In genomic region chr20:60254901-60255411, GRCh38 we compare ENCODE assay signal across 14 cellular contexts.
DNase-seq lines count a peak whose midpoint lies in the region; ATAC-seq and TF ChIP-seq lines count a peak whose summit lies in the region.
"Had no signal": no experiment of that assay in that cellular context is flagged by ENCODE, and none has a peak within 500 bp of the region (broad histone marks: within the 10 kb centered on the region; RNA-seq: fewer than 3 reads in every experiment).

No MANE protein-coding gene starts in this region.

- TF ChIP-seq POLR2A in sigmoid colon (IDR thresholded peaks at IDR 0.05): no peak

- H3K27ac ChIP-seq in sigmoid colon (no peak overlapping the region), coronary artery (no peak overlapping the region)

- H3K4me3 ChIP-seq in sigmoid colon (no peak overlapping the region), coronary artery (no peak overlapping the region)

- WGBS in sigmoid colon, 2 donors: 50 to 64% methylated on average over 6 of the region's 6 CpGs

- no peaks in the 10 kb centered on the region for H3K36me3 Mint-ChIP-seq in brain
- H3K36me3 Mint-ChIP-seq: activated naive CD4-positive, alpha-beta T cell treated with anti-CD3 and anti-CD28 coated beads, Interleukin-2, amount 10 ng/mL, durations not matched to agents 7 days and 5 days; type B pancreatic cell had no signal

- TF ChIP-seq CTCF in brain (conservative IDR thresholded peaks at IDR 0.05): no peak
- TF ChIP-seq CTCF in sigmoid colon (IDR thresholded peaks at IDR 0.05): no peak
- no peak for TF ChIP-seq CTCF in coronary artery (IDR thresholded peaks at IDR 0.05)

- intact Hi-C loops in head of caudate nucleus (cut with DNase I): no loop called here
- intact Hi-C loops in sigmoid colon (cut with DNase I): no loop called here

- no peaks in the 10 kb centered on the region for H3K4me1 ChIP-seq in sigmoid colon

- DNase-seq in DMS153 (lab: John Stamatoyannopoulos, UW) (peak; percentile 11), M059J (ENCODE audit: low read depth) (peak; percentile 98), myocyte (ENCODE audit: low read depth) (peak; percentile 52), head of caudate nucleus (no peak), sigmoid colon (no peak), coronary artery (ENCODE audit: low spot score) (no peak)
- DNase-seq: activated CD4-positive, CD25-positive, alpha-beta regulatory T cell treated with anti-CD3 and anti-CD28 coated beads, Interleukin-2, amount 50 U/mL, for 72 hours; activated naive CD4-positive, alpha-beta T cell treated with anti-CD3 and anti-CD28 coated beads, Interleukin-2, amount 10 ng/mL, durations not matched to agents 7 days and 5 days; kidney; NCI-H1694 treated with DMSO at 0.1 percent for 48 hours; SIG-M5 had no signal

- peaks cover 30% of the 10 kb centered on the region for H3K27me3 Mint-ChIP-seq in brain

- no peaks in the 10 kb centered on the region for H3K9me3 ChIP-seq in sigmoid colon

- no peak for ATAC-seq in GM21447 (IDR thresholded peaks at IDR 0.05; ENCODE audit: unreplicated experiment)

- H3K4me3 Mint-ChIP-seq in brain: no peak overlapping the region
- H3K4me3 Mint-ChIP-seq: activated naive CD4-positive, alpha-beta T cell treated with anti-CD3 and anti-CD28 coated beads, Interleukin-2, amount 10 ng/mL, durations not matched to agents 7 days and 5 days; type B pancreatic cell had no signal

- no peaks in the 10 kb centered on the region for H3K27me3 ChIP-seq in sigmoid colon

- H3K9me3 Mint-ChIP-seq in brain: peaks cover 0 to 2% (median 0%) of the 10 kb centered on the region in 5 experiments
- H3K9me3 Mint-ChIP-seq: activated naive CD4-positive, alpha-beta T cell treated with anti-CD3 and anti-CD28 coated beads, Interleukin-2, amount 10 ng/mL, durations not matched to agents 7 days and 5 days; type B pancreatic cell had no signal

- H3K4me1 Mint-ChIP-seq in brain: peaks cover 28% of the 10 kb centered on the region
- H3K4me1 Mint-ChIP-seq: activated naive CD4-positive, alpha-beta T cell treated with anti-CD3 and anti-CD28 coated beads, Interleukin-2, amount 10 ng/mL, durations not matched to agents 7 days and 5 days had no signal

- H3K27ac Mint-ChIP-seq in brain: peak overlapping the region in 3 of 5 experiments; percentile 17 to 90 (median 80)
- H3K27ac Mint-ChIP-seq: activated naive CD4-positive, alpha-beta T cell treated with anti-CD3 and anti-CD28 coated beads, Interleukin-2, amount 10 ng/mL, durations not matched to agents 7 days and 5 days; type B pancreatic cell had no signal

- no peaks in the 10 kb centered on the region for H3K36me3 ChIP-seq in sigmoid colon

- TF ChIP-seq EP300 in sigmoid colon (IDR thresholded peaks at IDR 0.05): no peak

Comparison
In these comparisons a context has a peak if more than half of its experiments do, and no peak if none do; other contexts are left out.
1. DNase-seq: peak in DMS153 (single experiment), M059J (single experiment) and myocyte (single experiment); none in head of caudate nucleus (0 of 42), sigmoid colon (single experiment) and coronary artery (single experiment).